15 cellular contexts compared by ENCODE assay signal in genomic region chr18:23020555-23021294, GRCh38.
A peak's percentile ranks its signal among the peaks of the same experiment; 100 is the strongest.
DNase-seq lines count a peak whose midpoint lies in the region; ATAC-seq and TF ChIP-seq lines count a peak whose summit lies in the region.
"Had no signal": no experiment of that assay in that cellular context is flagged by ENCODE, and none has a peak within 500 bp of the region (broad histone marks: within the 10 kb centered on the region; RNA-seq: fewer than 3 reads in every experiment).

No MANE protein-coding gene starts in this region.

- no peak overlapping the region for H3K4me2 ChIP-seq in GM23338

- intact Hi-C loops in natural killer cell (cut with micrococcal nuclease): no loop called here

- peaks cover 37% of the 10 kb centered on the region for H3K36me3 Mint-ChIP-seq in activated CD4-positive, alpha-beta T cell treated with anti-CD3 and anti-CD28 coated beads, Interleukin-2, amount 10 ng/mL, durations not matched to agents 7 days and 5 days (ENCODE audit: low read depth)
- H3K36me3 Mint-ChIP-seq in GM23338 (ENCODE audit: low read depth) (peaks cover 34% of the 10 kb centered on the region; the same call in 2 of the 3 replicates), natural killer cell (no peaks in the 10 kb centered on the region)
- H3K36me3 Mint-ChIP-seq in activated T-helper 17 cell treated with anti-CD3 and anti-CD28 coated beads, Interleukin-2, amount 50 U/mL, for 72 hours (ENCODE audit: low read depth): peaks cover 79% of the 10 kb centered on the region

- ATAC-seq in GM23338: no peak
- ATAC-seq in activated T-helper 17 cell treated with anti-CD3 and anti-CD28 coated beads, Interleukin-2, amount 50 U/mL, for 72 hours (replicated peaks): no peak
- ATAC-seq in natural killer cell: peak; percentile 64 to 66 (median 64)
- ATAC-seq in GM19324 (IDR thresholded peaks at IDR 0.05; ENCODE audit: low FRiP score, unreplicated experiment): no peak
- ATAC-seq: stimulated activated memory B cell treated with anti-CD40 and anti-IgM and Interleukin-4, amounts not matched to agents 10 μg/mL and 1 μg/mL and 100 μg/mL, for 72 hours had no signal

- no peak overlapping the region for H3K4me3 ChIP-seq in GM23338

- H3K4me1 Mint-ChIP-seq in activated CD4-positive, alpha-beta T cell treated with anti-CD3 and anti-CD28 coated beads, Interleukin-2, amount 10 ng/mL, durations not matched to agents 7 days and 5 days: peaks cover 16% of the 10 kb centered on the region
- no peaks in the 10 kb centered on the region for H3K4me1 Mint-ChIP-seq in GM23338
- H3K4me1 Mint-ChIP-seq in activated T-helper 17 cell treated with anti-CD3 and anti-CD28 coated beads, Interleukin-2, amount 50 U/mL, for 72 hours: peaks cover 6% of the 10 kb centered on the region
- H3K4me1 Mint-ChIP-seq in natural killer cell: peaks cover 11 to 12% of the 10 kb centered on the region in 2 donors

- peaks cover 13% of the 10 kb centered on the region for H3K36me3 ChIP-seq in GM23338 (ENCODE audit: insufficient read depth)

- no peaks in the 10 kb centered on the region for H3K9me3 Mint-ChIP-seq in activated CD4-positive, alpha-beta T cell treated with anti-CD3 and anti-CD28 coated beads, Interleukin-2, amount 10 ng/mL, durations not matched to agents 7 days and 5 days
- H3K9me3 Mint-ChIP-seq in GM23338 (no peaks in the 10 kb centered on the region), natural killer cell (no peaks in the 10 kb centered on the region)
- H3K9me3 Mint-ChIP-seq in activated T-helper 17 cell treated with anti-CD3 and anti-CD28 coated beads, Interleukin-2, amount 50 U/mL, for 72 hours: no peaks in the 10 kb centered on the region
- H3K9me3 Mint-ChIP-seq: stimulated activated memory B cell treated with anti-CD40 and anti-IgM and Interleukin-4, amounts not matched to agents 10 μg/mL and 1 μg/mL and 100 μg/mL, for 72 hours had no signal

- no peaks in the 10 kb centered on the region for H4K20me1 ChIP-seq in GM23338 (replicated peaks; ENCODE audit: insufficient read depth)

- peak overlapping the region; percentile 90 for H3K27ac Mint-ChIP-seq in activated CD4-positive, alpha-beta T cell treated with anti-CD3 and anti-CD28 coated beads, Interleukin-2, amount 10 ng/mL, durations not matched to agents 7 days and 5 days
- no peak overlapping the region for H3K27ac Mint-ChIP-seq in GM23338
- H3K27ac Mint-ChIP-seq in activated T-helper 17 cell treated with anti-CD3 and anti-CD28 coated beads, Interleukin-2, amount 50 U/mL, for 72 hours: peak overlapping the region; percentile 4
- peak overlapping the region; percentile 34 to 47 for H3K27ac Mint-ChIP-seq in natural killer cell
- H3K27ac Mint-ChIP-seq: stimulated activated memory B cell treated with anti-CD40 and anti-IgM and Interleukin-4, amounts not matched to agents 10 μg/mL and 1 μg/mL and 100 μg/mL, for 72 hours had no signal

- DNase-seq in activated CD4-positive, alpha-beta T cell treated with anti-CD3 and anti-CD28 coated beads, Interleukin-2, amount 10 ng/mL, durations not matched to agents 7 days and 5 days: no peak
- DNase-seq in activated CD4-positive, alpha-beta T cell treated with anti-CD3 and anti-CD28 coated beads for 4 hours: no peak
- DNase-seq in GM23338 (ENCODE audit: low spot score) (no peak), natural killer cell (no peak), NCI-H69 (lab: John Stamatoyannopoulos, UW) (no peak), HuH-7.5 (ENCODE audit: low spot score) (no peak)
- DNase-seq: activated CD4-positive, alpha-beta T cell treated with anti-CD3 and anti-CD28 coated beads, Interleukin-2, amount 50 U/mL, for 1 hour; activated gamma-delta T cell treated with Interleukin-2 at 50 U/mL for 16 hours; kidney glomerular epithelial cell; NCI-H1105 treated with DMSO at 0.1 percent for 48 hours; posterior cingulate gyrus; SHP77 treated with DMSO at 0.1 percent for 48 hours had no signal

- no peaks in the 10 kb centered on the region for H3K27me3 ChIP-seq in GM23338 (ENCODE audit: insufficient read depth)

- POLR2A ChIA-PET in activated CD4-positive, alpha-beta T cell treated with anti-CD3 and anti-CD28 coated beads, Interleukin-2, amount 10 ng/mL, durations not matched to agents 7 days and 5 days (lab: Charles Lee): no interaction called here

- no peak overlapping the region for H2AFZ ChIP-seq in GM23338

- no peaks in the 10 kb centered on the region for H3K27me3 Mint-ChIP-seq in activated CD4-positive, alpha-beta T cell treated with anti-CD3 and anti-CD28 coated beads, Interleukin-2, amount 10 ng/mL, durations not matched to agents 7 days and 5 days
- H3K27me3 Mint-ChIP-seq in GM23338 (ENCODE audit: insufficient read depth, low read depth, poor library complexity) (no peaks in the 10 kb centered on the region), natural killer cell (ENCODE audit: low read depth in 2 of 2) (no peaks in the 10 kb centered on the region)
- H3K27me3 Mint-ChIP-seq in activated T-helper 17 cell treated with anti-CD3 and anti-CD28 coated beads, Interleukin-2, amount 50 U/mL, for 72 hours: no peaks in the 10 kb centered on the region
- H3K27me3 Mint-ChIP-seq: stimulated activated memory B cell treated with anti-CD40 and anti-IgM and Interleukin-4, amounts not matched to agents 10 μg/mL and 1 μg/mL and 100 μg/mL, for 72 hours had no signal

- no peaks in the 10 kb centered on the region for H3K4me1 ChIP-seq in GM23338 (ENCODE audit: insufficient read depth)

- CTCF ChIA-PET in activated CD4-positive, alpha-beta T cell treated with anti-CD3 and anti-CD28 coated beads, Interleukin-2, amount 10 ng/mL, durations not matched to agents 7 days and 5 days (lab: Charles Lee): interaction anchor here (1.0 kb wide), 2 partner anchors 11 to 358 kb away, joined by 4 to 6 read pairs; no protein-coding TSS in a partner anchor

- peak overlapping the region; percentile 68 for H3K4me3 Mint-ChIP-seq in activated CD4-positive, alpha-beta T cell treated with anti-CD3 and anti-CD28 coated beads, Interleukin-2, amount 10 ng/mL, durations not matched to agents 7 days and 5 days
- H3K4me3 Mint-ChIP-seq in GM23338 (no peak overlapping the region), natural killer cell (peak overlapping the region; percentile 48)
- peak overlapping the region; percentile 12 for H3K4me3 Mint-ChIP-seq in activated T-helper 17 cell treated with anti-CD3 and anti-CD28 coated beads, Interleukin-2, amount 50 U/mL, for 72 hours
- H3K4me3 Mint-ChIP-seq: stimulated activated memory B cell treated with anti-CD40 and anti-IgM and Interleukin-4, amounts not matched to agents 10 μg/mL and 1 μg/mL and 100 μg/mL, for 72 hours had no signal

- no peaks in the 10 kb centered on the region for H3F3A ChIP-seq in GM23338 (replicated peaks; ENCODE audit: low read depth)

- no peaks in the 10 kb centered on the region for H3K79me2 ChIP-seq in GM23338 (replicated peaks; ENCODE audit: insufficient read depth)

- peak overlapping the region; percentile 50; the same call in 1 of the 2 replicates for H3K27ac ChIP-seq in GM23338 (ENCODE audit: low read depth)

- no peak for TF ChIP-seq CTCF in GM23338 (conservative IDR thresholded peaks at IDR 0.05; ENCODE audit: low read depth in 2 of 2)
- no peak for TF ChIP-seq CTCF in natural killer cell (IDR thresholded peaks at IDR 0.05)

- H3K9me2 ChIP-seq in GM23338 (ENCODE audit: insufficient read depth): no peaks in the 10 kb centered on the region

Comparison
In these comparisons a context has a peak if more than half of its experiments do, and no peak if none do; other contexts are left out.
1. ATAC-seq: peak in natural killer cell (3 of 3); none in GM23338 (single experiment), activated T-helper 17 cell treated with anti-CD3 and anti-CD28 coated beads, Interleukin-2, amount 50 U/mL, for 72 hours (single experiment) and GM19324 (single experiment).